ENCODE assay signal across 19 cellular contexts in the genomic region with DNA sequence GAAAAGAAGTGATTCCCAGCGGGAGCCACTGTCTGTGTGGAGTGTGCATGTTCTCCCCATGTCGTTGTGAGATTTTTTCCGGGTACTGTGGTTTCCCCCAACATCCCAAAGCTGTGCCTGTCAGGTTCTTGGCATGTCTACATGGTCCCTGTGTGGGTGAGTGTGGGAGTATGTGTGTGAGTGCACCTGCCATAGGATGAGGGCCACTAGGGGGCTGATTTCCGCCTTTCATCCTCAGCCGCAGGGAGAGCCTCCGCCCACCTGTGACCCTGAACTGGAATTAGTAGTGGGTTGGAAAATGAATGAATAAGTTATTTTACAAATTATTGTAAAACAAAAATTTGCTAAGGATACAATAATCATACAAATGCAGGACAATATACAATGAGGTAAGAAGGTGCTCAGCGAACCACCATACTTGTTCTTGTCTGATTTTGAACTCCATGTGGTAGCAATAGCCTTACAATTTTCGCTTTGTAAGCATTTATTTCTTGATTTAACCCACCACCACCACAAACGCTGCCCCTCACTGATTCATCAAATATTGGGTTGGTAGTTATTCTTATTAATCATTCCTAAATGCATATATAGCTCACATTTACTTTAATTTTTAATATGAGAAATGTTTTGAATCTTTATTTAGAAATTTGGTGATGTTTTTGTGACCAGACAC.
"Had no signal": no experiment of that assay in that cellular context is flagged by ENCODE, and none has a peak within 500 bp of the region (broad histone marks: within the 10 kb centered on the region; RNA-seq: fewer than 3 reads in every experiment).

No MANE protein-coding gene starts in this region.

- H3K27me3 ChIP-seq: right atrium auricular region, thyroid gland, upper lobe of right lung had no signal

- H3K27ac ChIP-seq: prostate gland, right atrium auricular region, thyroid gland, upper lobe of right lung had no signal

- ATAC-seq: activated T-cell treated with anti-CD3 and anti-CD28 coated beads, Interleukin-2, amount 50 U/mL, for 72 hours; natural killer cell treated with Interleukin-12 subunit alpha and Interleukin-12 subunit beta and Interleukin-15 and Interleukin-18, amount 100 ng/mL, for 72 hours; stimulated activated naive CD8-positive, alpha-beta T cell treated with anti-CD3 and anti-CD28 coated beads, Interleukin-15, Interleukin-2, amounts not matched to agents 100 U/mL and 50 U/mL, for 24 hours; upper lobe of right lung had no signal

- DNase-seq: activated CD4-positive, alpha-beta memory T cell treated with anti-CD3 and anti-CD28 coated beads for 36 hours; activated CD4-positive, alpha-beta T cell treated with anti-CD3 and anti-CD28 coated beads for 48 hours; activated effector memory CD4-positive, alpha-beta T cell treated with anti-CD3 and anti-CD28 coated beads, Interleukin-2, amount 50 U/mL, for 16 hours; activated naive CD4-positive, alpha-beta T cell treated with anti-CD3 and anti-CD28 coated beads, Interleukin-2, amount 10 ng/mL, durations not matched to agents 7 days and 5 days; activated T-cell treated with anti-CD3 and anti-CD28 coated beads, Interleukin-2, amount 50 U/mL, for 72 hours; cortex of kidney; erythroblast; foreskin fibroblast; midbrain; stimulated activated CD4-positive, alpha-beta T cell treated with anti-CD3 and anti-CD28 coated beads, Interleukin-12 subunit alpha, Interleukin-12 subunit beta, amount 100 ng/mL, for 4 hours; stimulated activated CD4-positive, alpha-beta T cell treated with anti-CD3 and anti-CD28 coated beads, Interleukin-4, amount 100 ng/mL, for 4 hours; stimulated activated naive CD8-positive, alpha-beta T cell treated with anti-CD3 and anti-CD28 coated beads, Interleukin-15, Interleukin-2, amounts not matched to agents 100 U/mL and 50 U/mL, for 24 hours; T-helper 1 cell; thyroid gland; upper lobe of right lung had no signal

- FAIRE-seq: endometrium had no signal

- H3K4me1 ChIP-seq: prostate gland, right atrium auricular region, thyroid gland, upper lobe of right lung had no signal

- H3K9me3 ChIP-seq: prostate gland, right atrium auricular region, thyroid gland, upper lobe of right lung had no signal

- H3K4me3 ChIP-seq: prostate gland, right atrium auricular region, thyroid gland, upper lobe of right lung had no signal

- H3K36me3 ChIP-seq: prostate gland, right atrium auricular region, thyroid gland, upper lobe of right lung had no signal
